In the genomic region with DNA sequence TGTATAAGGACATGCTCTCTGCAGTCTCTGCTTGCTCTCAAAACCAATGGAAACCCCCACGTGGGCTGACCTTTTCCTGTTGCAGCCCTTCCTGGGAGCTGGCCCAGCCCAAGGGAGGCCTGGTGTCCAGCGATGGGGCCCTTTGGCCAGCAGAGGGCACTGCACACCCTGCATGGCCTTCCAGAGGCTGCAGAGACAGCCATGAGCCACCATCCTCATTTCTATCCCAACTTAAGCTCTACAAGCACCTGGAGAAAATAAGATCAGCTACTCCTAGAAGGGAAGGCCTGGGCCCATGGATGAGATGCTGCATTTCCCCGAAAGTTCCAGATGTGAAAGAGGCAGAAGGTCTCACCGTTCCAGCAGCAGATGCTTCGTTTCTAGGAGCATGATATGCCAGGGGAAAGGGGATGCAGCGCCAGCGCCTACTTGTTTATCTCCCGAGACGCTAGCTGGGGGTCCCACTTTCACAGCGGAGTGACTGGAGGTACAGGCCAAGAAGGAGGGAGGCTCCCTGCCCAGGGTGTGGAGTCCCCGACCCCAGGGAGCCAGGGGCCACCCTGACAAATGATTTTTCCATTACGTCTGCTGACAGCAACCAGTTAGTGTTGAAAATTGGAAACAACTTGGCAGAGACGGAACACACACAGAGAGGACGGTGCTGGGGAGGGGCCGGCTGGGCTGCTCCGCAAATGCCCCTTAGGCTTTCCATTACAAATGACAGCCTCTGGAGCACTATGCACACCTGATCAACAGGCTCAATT, we compare ENCODE assay signal across 8 cellular contexts.
DNase-seq lines count a peak whose midpoint lies in the region; ATAC-seq and TF ChIP-seq lines count a peak whose summit lies in the region.

No MANE protein-coding gene starts in this region.

- H3K36me3 Mint-ChIP-seq in activated naive CD4-positive, alpha-beta T cell treated with anti-CD3 and anti-CD28 coated beads for 36 hours (ENCODE audit: low read depth): no peaks in the 10 kb centered on the region
- peaks cover 12% of the 10 kb centered on the region for H3K36me3 Mint-ChIP-seq in progenitor cell of endocrine pancreas (ENCODE audit: insufficient read depth)

- TF ChIP-seq CTCF in IMR-90 (conservative IDR thresholded peaks at IDR 0.05; ENCODE audit: low read depth, low read length) (peak; percentile 98), progenitor cell of endocrine pancreas (IDR thresholded peaks at IDR 0.05; ENCODE audit: unreplicated experiment) (peak; percentile 96)

- H2AFZ ChIP-seq in IMR-90 (replicated peaks; ENCODE audit: low read length, poor library complexity): peak overlapping the region; percentile 66

- 0 out of 2 replicates have a peak overlapping the region, but pooled peaks have one; percentile 9 for H2BK120ac ChIP-seq in IMR-90 (ENCODE audit: low read depth, low read length)

- no peak overlapping the region for H3K27ac ChIP-seq in IMR-90 (ENCODE audit: insufficient read depth, low read length)
- H3K27ac ChIP-seq in SJSA1: no peak overlapping the region
- H3K27ac ChIP-seq in effector memory CD4-positive, alpha-beta T cell (ENCODE audit: insufficient read depth, low read length, poor library complexity, severe bottlenecking): no peak overlapping the region

- in situ Hi-C loops in IMR-90 (cut with MboI; ENCODE audit: low sequenced_read_pairs): loop anchor here (10.0 kb wide), 1 partner anchor 647 kb away; no protein-coding TSS in a partner anchor

- H3K9me3 ChIP-seq in IMR-90 (ENCODE audit: control insufficient read depth, insufficient read depth, low read length) (no peaks in the 10 kb centered on the region), SJSA1 (replicated peaks) (no peaks in the 10 kb centered on the region)
- H3K9me3 ChIP-seq in effector memory CD4-positive, alpha-beta T cell (ENCODE audit: control insufficient read depth, low read length): no peaks in the 10 kb centered on the region

- H3K4me2 ChIP-seq in IMR-90 (ENCODE audit: low read depth, low read length): no peak overlapping the region

- no peaks in the 10 kb centered on the region for H3K9me3 Mint-ChIP-seq in activated naive CD4-positive, alpha-beta T cell treated with anti-CD3 and anti-CD28 coated beads for 36 hours
- no peaks in the 10 kb centered on the region for H3K9me3 Mint-ChIP-seq in progenitor cell of endocrine pancreas (ENCODE audit: low read depth)

- no peak overlapping the region for H2BK5ac ChIP-seq in IMR-90 (ENCODE audit: low read depth, low read length, poor library complexity, severe bottlenecking)

- 18% methylated on average over 8 of the region's 16 CpGs; no CpG with 5 or more reads in 1 of the 2 experiments for WGBS in IMR-90 (ENCODE audit: extremely low coverage in 2 of 2, insufficient read length in 1 of 2), 2 experiments

- H3K4ac ChIP-seq in IMR-90 (ENCODE audit: low read depth, low read length): peak overlapping the region; percentile 38; the same call in 1 of the 2 replicates

- H3K4me1 ChIP-seq in IMR-90 (ENCODE audit: control insufficient read depth, insufficient read depth, low read length) (peaks cover 23% of the 10 kb centered on the region), SJSA1 (replicated peaks) (peaks cover 37% of the 10 kb centered on the region)
- H3K4me1 ChIP-seq in effector memory CD4-positive, alpha-beta T cell (ENCODE audit: control insufficient read depth, insufficient read depth, low read length, poor library complexity, severe bottlenecking): no peaks in the 10 kb centered on the region

- POLR2A ChIA-PET in IMR-90 (lab: Charles Lee; ENCODE audit: unreplicated experiment): interaction anchor here (0.6 kb wide), 1 partner anchor 769 kb away, joined by 11 read pairs; no protein-coding TSS in a partner anchor

- peak; percentile 84 for DNase-seq in EH (ENCODE audit: low read depth)
- peak; percentile 87 for DNase-seq in IMR-90
- DNase-seq in SJSA1 (ENCODE audit: low read depth in 1 of 2, low spot score in 2 of 2): peak; percentile 83 to 87
- peak; percentile 80 for DNase-seq in activated naive CD4-positive, alpha-beta T cell treated with anti-CD3 and anti-CD28 coated beads for 36 hours
- peak; percentile 92 for DNase-seq in Right ventricle myocardium superior
- DNase-seq in progenitor cell of endocrine pancreas (ENCODE audit: low spot score, unreplicated experiment): peak; percentile 86
- DNase-seq in effector memory CD4-positive, alpha-beta T cell: no peak

- no TSS peak for BruUV-seq in IMR-90 (replicated peaks; lab: Mats Ljungman, UMichigan)

- peaks cover 2% of the 10 kb centered on the region; the same call in 1 of the 2 replicates for H3K36me3 ChIP-seq in IMR-90 (ENCODE audit: control insufficient read depth, insufficient read depth, low read length)
- H3K36me3 ChIP-seq in SJSA1: peaks cover 17% of the 10 kb centered on the region; the same call in 1 of the 2 replicates
- H3K36me3 ChIP-seq in effector memory CD4-positive, alpha-beta T cell (ENCODE audit: control insufficient read depth, insufficient read depth, low read length): no peaks in the 10 kb centered on the region

- no peak overlapping the region for H3K4me3 Mint-ChIP-seq in activated naive CD4-positive, alpha-beta T cell treated with anti-CD3 and anti-CD28 coated beads for 36 hours
- H3K4me3 Mint-ChIP-seq in progenitor cell of endocrine pancreas (ENCODE audit: low read depth): no peak overlapping the region

- 0 out of 2 replicates have a peak overlapping the region, but pooled peaks have one; percentile 8 for H4K91ac ChIP-seq in IMR-90 (ENCODE audit: insufficient read depth, low read depth, low read length)

- peak; percentile 90 for ATAC-seq in GM21529 (IDR thresholded peaks at IDR 0.05; ENCODE audit: unreplicated experiment)
- ATAC-seq in IMR-90 (ENCODE audit: low read depth): peak; percentile 97
- peak; percentile 94 for ATAC-seq in Right ventricle myocardium superior (ENCODE audit: poor library complexity)

- H3K4me3 ChIP-seq in IMR-90 (ENCODE audit: insufficient read depth, low read depth, low read length) (no peak overlapping the region), SJSA1 (no peak overlapping the region)
- H3K4me3 ChIP-seq in effector memory CD4-positive, alpha-beta T cell (ENCODE audit: insufficient read depth, low read depth, low read length, poor library complexity, severe bottlenecking): no peak overlapping the region

- H2AK9ac ChIP-seq in IMR-90 (replicated peaks; ENCODE audit: low read depth, low read length, poor library complexity): peak overlapping the region; percentile 79

- no peak overlapping the region; the same call in 1 of the 2 replicates for H3K9ac ChIP-seq in IMR-90 (ENCODE audit: low read depth, low read length)

- no peaks in the 10 kb centered on the region for H3K4me1 Mint-ChIP-seq in activated naive CD4-positive, alpha-beta T cell treated with anti-CD3 and anti-CD28 coated beads for 36 hours (ENCODE audit: low read depth)
- peaks cover 45% of the 10 kb centered on the region for H3K4me1 Mint-ChIP-seq in progenitor cell of endocrine pancreas (ENCODE audit: low read depth)

- H4K20me1 ChIP-seq in IMR-90 (ENCODE audit: insufficient read depth, low read length): peaks cover 57% of the 10 kb centered on the region

- no peak overlapping the region for H2AK5ac ChIP-seq in IMR-90 (ENCODE audit: low read depth, low read length)

- CTCF ChIA-PET in IMR-90 (lab: Yijun Ruan, JAX): interaction anchor here (0.6 to 2.3 kb wide), 16 partner anchors 8 to 129 kb away, joined by 3 to 13 read pairs (median 4); no protein-coding TSS in a partner anchor
- CTCF ChIA-PET in activated naive CD4-positive, alpha-beta T cell treated with anti-CD3 and anti-CD28 coated beads for 36 hours (lab: Charles Lee): interaction anchor here (0.6 to 2.7 kb wide), 11 partner anchors 9 to 258 kb away, joined by 3 to 18 read pairs (median 5); no protein-coding TSS in a partner anchor

- peaks cover 13% of the 10 kb centered on the region for H3K9me1 ChIP-seq in IMR-90 (ENCODE audit: insufficient read depth, low read length)

- TF ChIP-seq POLR2A in IMR-90 (IDR thresholded peaks at IDR 0.05; ENCODE audit: low read depth, low read length): peak; percentile 51

- H3K14ac ChIP-seq in IMR-90 (replicated peaks; ENCODE audit: low read depth, low read length): 0 out of 2 replicates have a peak overlapping the region, but pooled peaks have one; percentile 8

- H3K27me3 ChIP-seq in IMR-90 (ENCODE audit: control insufficient read depth, insufficient read depth, low read length) (no peaks in the 10 kb centered on the region), SJSA1 (replicated peaks) (no peaks in the 10 kb centered on the region)
- no peaks in the 10 kb centered on the region for H3K27me3 ChIP-seq in effector memory CD4-positive, alpha-beta T cell (replicated peaks; ENCODE audit: control insufficient read depth, insufficient read depth, low read length, poor library complexity, severe bottlenecking)

- H3K23ac ChIP-seq in IMR-90 (ENCODE audit: low read depth, low read length): no peak overlapping the region

- peaks cover 50 to 91% of the 10 kb centered on the region in 2 experiments for H3K79me1 ChIP-seq in IMR-90 (ENCODE audit: low read depth in 1 of 2, low read length in 2 of 2)

- H4K5ac ChIP-seq in IMR-90 (ENCODE audit: low read depth, low read length): no peak overlapping the region

- no peak overlapping the region for H3K27ac Mint-ChIP-seq in activated naive CD4-positive, alpha-beta T cell treated with anti-CD3 and anti-CD28 coated beads for 36 hours
- peak overlapping the region; percentile 30 for H3K27ac Mint-ChIP-seq in progenitor cell of endocrine pancreas

- H3K18ac ChIP-seq in IMR-90 (ENCODE audit: low read depth, low read length): no peak overlapping the region

- peak; percentile 98 for TF ChIP-seq RAD21 in IMR-90 (IDR thresholded peaks at IDR 0.05; ENCODE audit: low read length)

- no peak overlapping the region for H2BK20ac ChIP-seq in IMR-90 (ENCODE audit: low read depth, low read length)

- peak overlapping the region in 1 of 2 experiments; percentile 41; a peak in 1 of 4 replicates for H4K8ac ChIP-seq in IMR-90 (ENCODE audit: low read depth in 2 of 2, low read length in 2 of 2)

- H3K56ac ChIP-seq in IMR-90 (ENCODE audit: extremely low read depth, insufficient read depth, low read length): no peak overlapping the region

- dilution Hi-C loops in IMR-90 (cut with HindIII; ENCODE audit: low sequenced_read_pairs, unreplicated experiment): no loop called here

- H2BK15ac ChIP-seq in IMR-90 (ENCODE audit: low read depth, low read length): no peak overlapping the region; the same call in 2 of the 3 replicates

- H3K27me3 Mint-ChIP-seq in activated naive CD4-positive, alpha-beta T cell treated with anti-CD3 and anti-CD28 coated beads for 36 hours (ENCODE audit: low read depth): no peaks in the 10 kb centered on the region
- H3K27me3 Mint-ChIP-seq in progenitor cell of endocrine pancreas: no peaks in the 10 kb centered on the region

- intact Hi-C loops in IMR-90 (cut with micrococcal nuclease): loop anchor here (1.0 to 10.0 kb wide), 6 partner anchors 99 to 654 kb away; no protein-coding TSS in a partner anchor
- intact Hi-C loops in activated naive CD4-positive, alpha-beta T cell treated with anti-CD3 and anti-CD28 coated beads for 36 hours (cut with micrococcal nuclease): loop anchor here (1.0 to 5.0 kb wide), 3 partner anchors 295 to 654 kb away; no protein-coding TSS in a partner anchor
- intact Hi-C loops in Right ventricle myocardium superior (cut with DNase I): loop anchor here (10.0 kb wide), 2 partner anchors 53 to 297 kb away; no protein-coding TSS in a partner anchor

TF ChIP-seq in IMR-90, 13 proteins besides CTCF, POLR2A, EP300 and RAD21 (continues in another document):
- TF ChIP-seq BHLHE40 (IDR thresholded peaks at IDR 0.05; ENCODE audit: low read depth, low read length) (no peak), MAFK (IDR thresholded peaks at IDR 0.05; ENCODE audit: low read depth, low read length) (no peak)

Comparison
In these comparisons a context has a peak if more than half of its experiments do, and no peak if none do; other contexts are left out.
1. DNase-seq: peak in EH (single experiment), IMR-90 (single experiment), SJSA1 (2 of 2), activated naive CD4-positive, alpha-beta T cell treated with anti-CD3 and anti-CD28 coated beads for 36 hours (single experiment), Right ventricle myocardium superior (single experiment) and progenitor cell of endocrine pancreas (single experiment); none in effector memory CD4-positive, alpha-beta T cell (0 of 3).
2. Peak in every context shown above with its lines, with median percentiles within 50 percentile points of each other: ATAC-seq.